In the genomic region with DNA sequence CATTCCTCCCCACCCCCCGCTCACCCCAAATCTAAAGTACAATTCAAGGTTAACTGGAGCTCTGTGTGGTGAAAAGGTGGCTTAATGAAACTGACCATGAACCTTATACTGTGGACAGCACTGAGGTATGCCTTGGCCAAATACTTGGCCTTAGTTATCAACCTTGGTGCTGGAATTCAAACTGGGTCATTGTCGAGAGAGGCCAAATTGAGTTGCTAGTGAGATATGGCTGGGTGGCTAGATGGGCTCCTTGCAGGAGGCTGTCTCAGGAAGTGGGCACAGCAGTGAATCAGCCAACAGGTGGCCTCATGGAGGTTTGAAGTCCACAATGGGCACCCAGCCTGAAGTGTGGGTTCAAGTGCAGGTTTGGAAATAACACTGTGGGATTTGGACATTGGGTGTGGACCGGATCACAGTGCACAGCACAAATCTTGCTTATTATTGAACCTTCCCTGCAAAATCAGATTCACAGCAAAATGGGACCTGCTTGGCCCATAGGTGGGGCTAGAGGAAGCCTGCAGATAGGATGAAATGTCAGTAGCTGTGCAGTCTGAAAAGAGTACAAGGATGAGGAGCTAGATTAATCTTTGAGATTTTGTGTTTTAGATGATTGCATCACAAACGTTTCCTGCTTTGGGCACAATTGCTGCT, we compare ENCODE assay signal across 8 cellular contexts. TPM values are rescaled to one million over a fixed set of nuclear protein-coding genes. Genes with fewer than 3 reads are reported as not detected.
DNase-seq lines count a peak whose midpoint lies in the region; ATAC-seq and TF ChIP-seq lines count a peak whose summit lies in the region.

No MANE protein-coding gene starts in this region.

- H3K9me2 ChIP-seq in GM23248 (ENCODE audit: insufficient read depth) (no peaks in the 10 kb centered on the region), PC-9 (ENCODE audit: insufficient read depth) (no peaks in the 10 kb centered on the region)

- no peak for TF ChIP-seq POLR2A in heart left ventricle (IDR thresholded peaks at IDR 0.05)

- in situ Hi-C loops in GM23248 (cut with MboI) = no loop called here

- H3F3A ChIP-seq in GM23248 (ENCODE audit: insufficient read depth) = no peaks in the 10 kb centered on the region
- H3F3A ChIP-seq in PC-9 (ENCODE audit: insufficient read depth, low read depth) = no peaks in the 10 kb centered on the region

- H3K27me3 ChIP-seq in GM23248 (replicated peaks; ENCODE audit: insufficient read depth) (no peaks in the 10 kb centered on the region), PC-9 (ENCODE audit: insufficient read depth, low read depth) (no peaks in the 10 kb centered on the region), heart left ventricle (no peaks in the 10 kb centered on the region)

- H3K4me1 ChIP-seq in GM23248 (ENCODE audit: insufficient read depth) = 0 out of 2 replicates have a peak, but pooled peaks cover under 1% of the 10 kb centered on the region
- H3K4me1 ChIP-seq in PC-9 (replicated peaks; ENCODE audit: insufficient read depth) = no peaks in the 10 kb centered on the region
- peaks cover 0 to 67% (median 23%) of the 10 kb centered on the region in 12 donors for H3K4me1 ChIP-seq in heart left ventricle

- H3K9me3 ChIP-seq in GM23248 (ENCODE audit: low read depth) (no peaks in the 10 kb centered on the region), PC-9 (ENCODE audit: insufficient read depth, low read depth) (no peaks in the 10 kb centered on the region), heart left ventricle (no peaks in the 10 kb centered on the region)

- POLR2A ChIA-PET in PC-9 (lab: Charles Lee; ENCODE audit: unreplicated experiment) = no interaction called here

- peaks cover 100% of the 10 kb centered on the region for H3K79me2 ChIP-seq in GM23248 (ENCODE audit: insufficient read depth)
- peaks cover 78% of the 10 kb centered on the region for H3K79me2 ChIP-seq in PC-9 (ENCODE audit: low read depth)

- DNase-seq in AG08395 (ENCODE audit: low spot score) (peak; percentile 10), GM23248 (peak; percentile 19), PC-9 (no peak), heart left ventricle (no peak), A172 (ENCODE audit: low spot score) (no peak)

- H3K4me2 ChIP-seq in GM23248 (ENCODE audit: unreplicated experiment) (no peak overlapping the region), PC-9 (no peak overlapping the region)

- H3K36me3 ChIP-seq in GM23248 (ENCODE audit: low read depth) (no peaks in the 10 kb centered on the region), PC-9 (ENCODE audit: low read depth) (no peaks in the 10 kb centered on the region), heart left ventricle (no peaks in the 10 kb centered on the region)

- TF ChIP-seq CTCF in PC-9 (conservative IDR thresholded peaks at IDR 0.05) = peak; percentile 42; the same call in 1 of the 2 replicates
- TF ChIP-seq CTCF in heart left ventricle (IDR thresholded peaks at IDR 0.05) = peak; percentile 9 to 50 (median 30)

- BruUV-seq in PC-9 (replicated peaks; lab: Mats Ljungman, UMichigan) = no TSS peak

- intact Hi-C loops in PC-9 (cut with micrococcal nuclease; ENCODE audit: unreplicated experiment) = no loop called here
- intact Hi-C loops in heart left ventricle (cut with DNase I) = loop anchor here in 2 of 10 donors (10.0 kb wide), 2 partner anchors 263 to 293 kb away; no protein-coding TSS in a partner anchor

- H4K20me1 ChIP-seq in GM23248 (ENCODE audit: insufficient read depth) (0 out of 2 replicates have a peak, but pooled peaks cover 5% of the 10 kb centered on the region), PC-9 (ENCODE audit: insufficient read depth) (peaks cover 8% of the 10 kb centered on the region; the same call in 1 of the 2 replicates)

- CTCF ChIA-PET in PC-9 (lab: Charles Lee) = no interaction called here

- H3K27ac ChIP-seq in GM23248 (no peak overlapping the region), PC-9 (no peak overlapping the region), heart left ventricle (no peak overlapping the region)

- ATAC-seq in heart left ventricle (peak in 2 of 4 donors; percentile 40 to 52), HG03175 (IDR thresholded peaks at IDR 0.05; ENCODE audit: unreplicated experiment) (no peak), HG03139 (IDR thresholded peaks at IDR 0.05; ENCODE audit: unreplicated experiment) (no peak), GM21381 (IDR thresholded peaks at IDR 0.05; ENCODE audit: unreplicated experiment) (no peak)

- H3K4me3 ChIP-seq in GM23248 (no peak overlapping the region), PC-9 (no peak overlapping the region), heart left ventricle (no peak overlapping the region)

- no peak overlapping the region for H2AFZ ChIP-seq in GM23248
- H2AFZ ChIP-seq in PC-9 = no peak overlapping the region

- 89 to 91% methylated on average over 4 of the region's 4 CpGs for WGBS in GM23248 (ENCODE audit: low coverage in 1 of 2, low lambda C conversion rate in 2 of 2, missing lambda C conversion rate in 2 of 2), 2 experiments
- 70 to 79% (median 73%) methylated on average over 4 of the region's 4 CpGs for WGBS in heart left ventricle, 4 donors

- H3K9ac ChIP-seq in GM23248 = no peak overlapping the region

RNA-seq across cellular contexts. Expression of a gene that starts 5.6 kb away (rescaled TPM):
- 30.5 and 33.8 TPM in 2 replicates for total RNA-seq in GM23248 (2014; rRNA removed; shearing (Covaris generic))
- 11.4 and 12.5 TPM in 2 replicates for polyA plus RNA-seq in GM23248 (2016; fragmentation: Nextera tagmentation; extraction: Ambion mirVana)
- 17.6 and 19.6 TPM in 2 replicates for total RNA-seq in PC-9 (2021)
- 10 to 100 TPM; 18.0 to 33.9 (median 24.3) TPM for total RNA-seq in heart left ventricle
- polyA plus RNA-seq in heart left ventricle = 10 to 100 TPM in 1 of 2 donors, 1 to 10 TPM in 1; 4.8 to 14.3 TPM
- 29.6 and 35.8 TPM in 2 replicates for total RNA-seq in A172 (2014; rRNA removed; shearing (Covaris generic))

Comparison
In these comparisons a context has a peak if more than half of its experiments do, and no peak if none do; other contexts are left out.
1. DNase-seq: peak in AG08395 (single experiment) and GM23248 (single experiment); none in PC-9 (0 of 2), heart left ventricle (0 of 5) and A172 (single experiment).